ENCODE assay signal across 10 cellular contexts in genomic region chr5:142839711-142840441, GRCh38.
DNase-seq lines count a peak whose midpoint lies in the region; ATAC-seq and TF ChIP-seq lines count a peak whose summit lies in the region.
"Had no signal": no experiment of that assay in that cellular context is flagged by ENCODE, and none has a peak within 500 bp of the region (broad histone marks: within the 10 kb centered on the region; RNA-seq: fewer than 3 reads in every experiment).

No MANE protein-coding gene starts in this region.

- dilution Hi-C loops in IMR-90 (cut with HindIII; ENCODE audit: low sequenced_read_pairs, unreplicated experiment): no loop called here

- H3K18ac ChIP-seq in IMR-90 (ENCODE audit: low read depth, low read length): no peak overlapping the region

- H3K27me3 ChIP-seq in IMR-90 (ENCODE audit: control insufficient read depth, insufficient read depth, low read length): peaks cover 23% of the 10 kb centered on the region
- no peaks in the 10 kb centered on the region for H3K27me3 ChIP-seq in stomach
- H3K27me3 ChIP-seq in endodermal cell (ENCODE audit: control insufficient read depth, insufficient read depth, low read length, poor library complexity, severe bottlenecking): no peaks in the 10 kb centered on the region
- H3K27me3 ChIP-seq in SJCRH30: no peaks in the 10 kb centered on the region

- no peak overlapping the region for H4K91ac ChIP-seq in IMR-90 (ENCODE audit: insufficient read depth, low read depth, low read length)

- no peaks in the 10 kb centered on the region for H3K9me3 Mint-ChIP-seq in glutamatergic neuron (ENCODE audit: unreplicated experiment)
- no peaks in the 10 kb centered on the region for H3K9me3 Mint-ChIP-seq in endodermal cell
- H3K9me3 Mint-ChIP-seq: mesothelial cell of epicardium had no signal

- no peak overlapping the region for H3K14ac ChIP-seq in IMR-90 (replicated peaks; ENCODE audit: low read depth, low read length)

- H3K4me3 ChIP-seq in IMR-90 (ENCODE audit: insufficient read depth, low read depth, low read length) (no peak overlapping the region), lower leg skin (ENCODE audit: low read depth, poor library complexity, severe bottlenecking) (no peak overlapping the region), stomach (no peak overlapping the region), endodermal cell (ENCODE audit: low read length) (no peak overlapping the region), SJCRH30 (no peak overlapping the region)

- peaks cover 6% of the 10 kb centered on the region; the same call in 1 of the 2 replicates for H3K4me1 ChIP-seq in IMR-90 (ENCODE audit: control insufficient read depth, insufficient read depth, low read length)
- peaks cover 19 to 77% (median 39%) of the 10 kb centered on the region in 4 donors for H3K4me1 ChIP-seq in stomach
- no peaks in the 10 kb centered on the region for H3K4me1 ChIP-seq in endodermal cell (ENCODE audit: control insufficient read depth, insufficient read depth, low read length)
- no peaks in the 10 kb centered on the region for H3K4me1 ChIP-seq in SJCRH30

- peak overlapping the region; percentile 85; the same call in 1 of the 2 replicates for H3K27ac ChIP-seq in IMR-90 (ENCODE audit: insufficient read depth, low read length)
- H3K27ac ChIP-seq in caudate nucleus (ENCODE audit: low read depth, low read length): peak overlapping the region; percentile 56
- H3K27ac ChIP-seq in stomach: peak overlapping the region; percentile 9 to 80 (median 73)
- no peak overlapping the region for H3K27ac ChIP-seq in endodermal cell (ENCODE audit: low read depth, low read length)
- no peak overlapping the region for H3K27ac ChIP-seq in SJCRH30

- in situ Hi-C loops in IMR-90 (cut with MboI; ENCODE audit: low sequenced_read_pairs): no loop called here

- H3K23ac ChIP-seq in IMR-90 (ENCODE audit: low read depth, low read length): no peak overlapping the region

- no peak for TF ChIP-seq EP300 in stomach (IDR thresholded peaks at IDR 0.05)

- no peak overlapping the region for H2AFZ ChIP-seq in IMR-90 (replicated peaks; ENCODE audit: low read length, poor library complexity)

- H2BK120ac ChIP-seq in IMR-90 (ENCODE audit: low read depth, low read length): no peak overlapping the region

- H3K9me3 ChIP-seq in IMR-90 (ENCODE audit: control insufficient read depth, insufficient read depth, low read length) (no peaks in the 10 kb centered on the region), stomach (no peaks in the 10 kb centered on the region), endodermal cell (ENCODE audit: control insufficient read depth, low read length) (no peaks in the 10 kb centered on the region), SJCRH30 (replicated peaks) (0 out of 2 replicates have a peak, but pooled peaks cover 3% of the 10 kb centered on the region)

- H3K36me3 Mint-ChIP-seq in glutamatergic neuron (ENCODE audit: unreplicated experiment) (no peaks in the 10 kb centered on the region), endodermal cell (ENCODE audit: low read depth) (no peaks in the 10 kb centered on the region)
- H3K36me3 Mint-ChIP-seq: mesothelial cell of epicardium had no signal

- H3K27ac Mint-ChIP-seq in glutamatergic neuron (ENCODE audit: unreplicated experiment): no peak overlapping the region
- H3K27ac Mint-ChIP-seq in endodermal cell: no peak overlapping the region
- H3K27ac Mint-ChIP-seq: mesothelial cell of epicardium had no signal

- TF ChIP-seq CTCF in IMR-90 (conservative IDR thresholded peaks at IDR 0.05; ENCODE audit: low read depth, low read length) (no peak), lower leg skin (IDR thresholded peaks at IDR 0.05) (no peak), stomach (IDR thresholded peaks at IDR 0.05) (no peak), glutamatergic neuron (IDR thresholded peaks at IDR 0.05; ENCODE audit: partially characterized antibody, unreplicated experiment) (no peak), endodermal cell (conservative IDR thresholded peaks at IDR 0.05) (no peak)

- H3K4me3 Mint-ChIP-seq in glutamatergic neuron (ENCODE audit: unreplicated experiment): no peak overlapping the region
- no peak overlapping the region for H3K4me3 Mint-ChIP-seq in endodermal cell
- H3K4me3 Mint-ChIP-seq: mesothelial cell of epicardium had no signal

- intact Hi-C loops in IMR-90 (cut with micrococcal nuclease): no loop called here
- intact Hi-C loops in lower leg skin (cut with DNase I; ENCODE audit: low total_unique reads): loop anchor here (10.0 kb wide), 1 partner anchor 1775 kb away; no protein-coding TSS in a partner anchor
- intact Hi-C loops in stomach (cut with DNase I; ENCODE audit: low total_unique reads): no loop called here

- H2BK20ac ChIP-seq in IMR-90 (ENCODE audit: low read depth, low read length): no peak overlapping the region

- H3K9ac ChIP-seq in IMR-90 (ENCODE audit: low read depth, low read length) (no peak overlapping the region), endodermal cell (ENCODE audit: extremely low read depth, low read length, poor library complexity, severe bottlenecking) (no peak overlapping the region)

- H3K4me2 ChIP-seq in IMR-90 (ENCODE audit: low read depth, low read length): no peak overlapping the region

- H3K27me3 Mint-ChIP-seq in glutamatergic neuron (ENCODE audit: unreplicated experiment) (no peaks in the 10 kb centered on the region), endodermal cell (ENCODE audit: insufficient read depth) (no peaks in the 10 kb centered on the region)

- H3K56ac ChIP-seq in IMR-90 (ENCODE audit: extremely low read depth, insufficient read depth, low read length): no peak overlapping the region

- H2BK5ac ChIP-seq in IMR-90 (ENCODE audit: low read depth, low read length, poor library complexity, severe bottlenecking): no peak overlapping the region

- CTCF ChIA-PET in IMR-90 (lab: Yijun Ruan, JAX): interaction anchor here (0.8 kb wide), 1 partner anchor 8 kb away, joined by 4 read pairs; no protein-coding TSS in a partner anchor

- no peak overlapping the region; the same call in 1 of the 2 replicates for H3K4ac ChIP-seq in IMR-90 (ENCODE audit: low read depth, low read length)

- H2AK9ac ChIP-seq in IMR-90 (replicated peaks; ENCODE audit: low read depth, low read length, poor library complexity): no peak overlapping the region

- H3K4me1 Mint-ChIP-seq in glutamatergic neuron (ENCODE audit: low read depth, unreplicated experiment): peaks cover 2% of the 10 kb centered on the region
- peaks cover 36% of the 10 kb centered on the region for H3K4me1 Mint-ChIP-seq in endodermal cell
- H3K4me1 Mint-ChIP-seq: mesothelial cell of epicardium had no signal

- WGBS in IMR-90 (ENCODE audit: extremely low coverage in 2 of 2, insufficient read length in 1 of 2), 2 experiments: 85% methylated on average over 2 of the region's 6 CpGs; no CpG with 5 or more reads in 1 of the 2 experiments
- 46 to 55% methylated on average over 6 of the region's 6 CpGs for WGBS in lower leg skin, 2 donors
- WGBS in stomach, 5 donors: 36 to 50% (median 39%) methylated on average over 6 of the region's 6 CpGs
- 90 to 91% methylated on average over 3 to 6 of the region's 6 CpGs for WGBS in endodermal cell (ENCODE audit: insufficient coverage in 1 of 2, insufficient read length in 1 of 2), 2 experiments

- H3K36me3 ChIP-seq in IMR-90 (ENCODE audit: control insufficient read depth, insufficient read depth, low read length): no peaks in the 10 kb centered on the region
- no peaks in the 10 kb centered on the region for H3K36me3 ChIP-seq in stomach
- H3K36me3 ChIP-seq in endodermal cell (ENCODE audit: control insufficient read depth, insufficient read depth, low read length): no peaks in the 10 kb centered on the region
- H3K36me3 ChIP-seq in SJCRH30: no peaks in the 10 kb centered on the region

- no peaks in the 10 kb centered on the region for H3K9me1 ChIP-seq in IMR-90 (ENCODE audit: insufficient read depth, low read length)

- ATAC-seq in IMR-90 (ENCODE audit: low read depth): peak; percentile 54

- BruUV-seq in IMR-90 (replicated peaks; lab: Mats Ljungman, UMichigan): no TSS peak

- POLR2A ChIA-PET in IMR-90 (lab: Charles Lee; ENCODE audit: unreplicated experiment): no interaction called here

- no peak for TF ChIP-seq RAD21 in IMR-90 (IDR thresholded peaks at IDR 0.05; ENCODE audit: low read length)

- H3K79me1 ChIP-seq in IMR-90 (ENCODE audit: low read depth in 1 of 2, low read length in 2 of 2): no peaks in the 10 kb centered on the region

- H4K20me1 ChIP-seq in IMR-90 (ENCODE audit: insufficient read depth, low read length): no peaks in the 10 kb centered on the region

- H4K5ac ChIP-seq in IMR-90 (ENCODE audit: low read depth, low read length): no peak overlapping the region

- H2AK5ac ChIP-seq in IMR-90 (ENCODE audit: low read depth, low read length): no peak overlapping the region

- H2BK15ac ChIP-seq in IMR-90 (ENCODE audit: low read depth, low read length): no peak overlapping the region

- DNase-seq in IMR-90 (peak; percentile 29), caudate nucleus (lab: John Stamatoyannopoulos, UW) (peak in 4 of 61 donors; percentile 10 to 57 (median 17)), lower leg skin (ENCODE audit: low spot score in 2 of 2) (peak; percentile 75 to 88), stomach (no peak), glutamatergic neuron (no peak), endodermal cell (no peak), SJCRH30 (no peak), NCI-H446 (lab: John Stamatoyannopoulos, UW) (no peak)
- DNase-seq: NCI-H524 had no signal

- H4K8ac ChIP-seq in IMR-90 (ENCODE audit: low read depth in 2 of 2, low read length in 2 of 2): no peak overlapping the region

- TF ChIP-seq POLR2A in IMR-90 (IDR thresholded peaks at IDR 0.05; ENCODE audit: low read depth, low read length) (no peak), lower leg skin (IDR thresholded peaks at IDR 0.05) (no peak), stomach (IDR thresholded peaks at IDR 0.05) (no peak)

TF ChIP-seq in IMR-90, 13 proteins besides CTCF, POLR2A, EP300 and RAD21 (continues in another document):
- TF ChIP-seq MXI1 (IDR thresholded peaks at IDR 0.05; ENCODE audit: borderline replicate concordance, low read depth, low read length) (no peak), MAFK (IDR thresholded peaks at IDR 0.05; ENCODE audit: low read depth, low read length) (no peak), USF2 (IDR thresholded peaks at IDR 0.05; ENCODE audit: low read depth, low read length) (no peak), CHD1 (IDR thresholded peaks at IDR 0.05; ENCODE audit: low read depth, low read length) (no peak), NFE2L2 (IDR thresholded peaks at IDR 0.05; ENCODE audit: low read depth, low read length) (no peak), RFX5 (IDR thresholded peaks at IDR 0.05; ENCODE audit: low read depth, low read length) (no peak), MAZ (IDR thresholded peaks at IDR 0.05; ENCODE audit: borderline replicate concordance, low read depth, low read length) (peak; percentile 52; the same call in 1 of the 2 replicates), SMC3 (IDR thresholded peaks at IDR 0.05; ENCODE audit: low read depth, low read length) (no peak)

Comparison
In these comparisons a context has a peak if more than half of its experiments do, and no peak if none do; other contexts are left out.
1. DNase-seq: peak in IMR-90 (single experiment) and lower leg skin (2 of 2); none in stomach (single experiment), glutamatergic neuron (single experiment), endodermal cell (single experiment), SJCRH30 (0 of 2) and NCI-H446 (0 of 2).
2. H3K27ac ChIP-seq: peak in IMR-90 (single experiment), caudate nucleus (single experiment) and stomach (5 of 5); none in endodermal cell (single experiment) and SJCRH30 (single experiment).